In the genomic region with DNA sequence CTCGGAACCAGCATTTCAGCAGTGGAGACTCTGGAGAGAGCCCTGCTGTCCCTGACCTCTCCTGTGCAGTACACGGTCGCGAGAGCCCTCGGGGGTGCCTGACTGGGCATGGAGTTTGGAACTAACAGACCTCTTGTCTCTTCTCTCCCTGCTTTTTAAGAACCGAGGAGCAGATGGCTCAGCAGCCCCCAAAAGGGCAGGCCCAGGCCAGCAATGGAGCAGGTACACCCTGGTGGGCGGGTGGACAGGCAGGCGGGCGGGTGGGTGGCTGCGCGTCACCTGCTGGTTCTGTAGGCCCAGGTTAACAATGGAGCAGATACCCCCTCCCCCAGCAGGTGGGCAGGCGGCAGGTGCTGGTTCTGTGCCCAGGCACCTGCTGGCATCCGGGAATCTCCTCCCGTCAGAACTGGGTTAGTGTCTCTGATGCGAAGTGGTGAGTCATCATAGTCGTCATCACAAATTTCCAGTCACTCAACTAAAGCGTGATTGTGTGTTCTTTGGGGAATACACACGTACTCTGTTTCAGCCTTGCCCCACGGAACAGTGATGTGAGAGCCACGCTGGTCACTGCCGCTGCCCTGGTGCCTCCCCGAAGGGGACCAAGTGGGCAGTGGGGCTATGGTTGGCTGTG, we compare ENCODE assay signal across 8 cellular contexts. TPM values are rescaled to one million over a fixed set of nuclear protein-coding genes. Genes with fewer than 3 reads are reported as not detected.
A peak's percentile ranks its signal among the peaks of the same experiment; 100 is the strongest.
DNase-seq lines count a peak whose midpoint lies in the region; ATAC-seq, FAIRE-seq and TF ChIP-seq lines count a peak whose summit lies in the region.

No MANE protein-coding gene starts in this region.

- H3K4me3 ChIP-seq in psoas muscle, result no peak overlapping the region

- H3K27me3 ChIP-seq in psoas muscle (ENCODE audit: insufficient read depth in 3 of 3, low read length in 2 of 3), result no peaks in the 10 kb centered on the region

- peak overlapping the region; percentile 48 for H3K27ac ChIP-seq in psoas muscle

- TF ChIP-seq CTCF in psoas muscle (IDR thresholded peaks at IDR 0.05), result no peak

- peak; percentile 38 for DNase-seq in HTR-8/SVneo (ENCODE audit: insufficient read length, low spot score)
- DNase-seq in cerebellar cortex (ENCODE audit: low spot score), result peak; percentile 64
- DNase-seq in psoas muscle, result no peak
- DNase-seq in NOMO-1 (lab: John Stamatoyannopoulos, UW; ENCODE audit: unreplicated experiment in 2 of 2), result no peak
- no peak for DNase-seq in SKM-1 (lab: John Stamatoyannopoulos, UW; ENCODE audit: unreplicated experiment)

- peak; percentile 40 for FAIRE-seq in HTR-8/SVneo (lab: Jason Lieb, UNC)

- peaks cover 0 to 41% of the 10 kb centered on the region in 2 donors for H3K36me3 ChIP-seq in psoas muscle (ENCODE audit: insufficient read depth in 1 of 2, low read depth in 1 of 2)

- H3K9me3 ChIP-seq in psoas muscle, result no peaks in the 10 kb centered on the region

- peaks cover 16% of the 10 kb centered on the region for H3K4me1 ChIP-seq in psoas muscle

- 82 to 89% (median 86%) methylated on average over 22 of the region's 22 CpGs for WGBS in psoas muscle, 3 donors

- ATAC-seq in SK-N-SH treated with all-trans-retinoic acid at 6 μM for 48 hours (peak; percentile 58), psoas muscle (peak; percentile 19 to 54 (median 39)), HG03469 (IDR thresholded peaks at IDR 0.05; ENCODE audit: unreplicated experiment) (no peak), GM19328 (IDR thresholded peaks at IDR 0.05; ENCODE audit: unreplicated experiment) (no peak)

- intact Hi-C loops in psoas muscle (cut with DNase I), result no loop called here

TF ChIP-seq in SK-N-SH treated with all-trans-retinoic acid at 6 μM for 48 hours, 23 proteins besides CTCF, POLR2A, EP300 and RAD21:
- TF ChIP-seq ZNF8 (CRISPR knock-in tag; IDR thresholded peaks at IDR 0.05) (no peak), SNAI2 (CRISPR knock-in tag; IDR thresholded peaks at IDR 0.05) (0 out of 2 replicates have a peak, but pooled peaks have one; percentile 47)

RNA-seq across cellular contexts. Expression of a gene that starts 41.1 kb away (rescaled TPM):
- total RNA-seq in psoas muscle, result 10 to 100 TPM; 17.8 to 39.3 (median 36.9) TPM
- 10 to 100 TPM; 11.3 to 16.6 (median 11.3) TPM for polyA plus RNA-seq in psoas muscle

Comparison
In these comparisons a context has a peak if more than half of its experiments do, and no peak if none do; other contexts are left out.
1. DNase-seq: peak in HTR-8/SVneo (single experiment) and cerebellar cortex (single experiment); none in psoas muscle (0 of 2), NOMO-1 (0 of 2) and SKM-1 (single experiment).
2. ATAC-seq: peak in SK-N-SH treated with all-trans-retinoic acid at 6 μM for 48 hours (single experiment) and psoas muscle (4 of 4); none in HG03469 (single experiment) and GM19328 (single experiment).